ENCODE assay signal across 18 cellular contexts in genomic region chr14:103537175-103537990, GRCh38. TPM values are rescaled to one million over a fixed set of nuclear protein-coding genes. Genes with fewer than 3 reads are reported as not detected.
A peak's percentile ranks its signal among the peaks of the same experiment; 100 is the strongest.
DNase-seq lines count a peak whose midpoint lies in the region; ATAC-seq and TF ChIP-seq lines count a peak whose summit lies in the region.
"Had no signal": no experiment of that assay in that cellular context is flagged by ENCODE, and none has a peak within 500 bp of the region (broad histone marks: within the 10 kb centered on the region; RNA-seq: fewer than 3 reads in every experiment).

No MANE protein-coding gene starts in this region.

- intact Hi-C loops in psoas muscle (cut with DNase I), result no loop called here

- H3K9me3 ChIP-seq in DND-41 (ENCODE audit: insufficient read depth, low read length, severe bottlenecking), result no peaks in the 10 kb centered on the region
- H3K9me3 ChIP-seq in SK-N-MC (ENCODE audit: low read depth, low read length), result no peaks in the 10 kb centered on the region
- no peaks in the 10 kb centered on the region for H3K9me3 ChIP-seq in psoas muscle
- H3K9me3 ChIP-seq in CD8-positive, alpha-beta memory T cell (ENCODE audit: low read length), result no peaks in the 10 kb centered on the region
- H3K9me3 ChIP-seq: neutrophil, Peyer's patch, upper lobe of right lung had no signal

- peaks cover 0 to 14% (median 0%) of the 10 kb centered on the region in 3 donors for H3K36me3 Mint-ChIP-seq in CD8-positive, alpha-beta memory T cell
- H3K36me3 Mint-ChIP-seq in activated CD4-positive, alpha-beta T cell treated with anti-CD3 and anti-CD28 coated beads, Interleukin-2, amount 10 ng/mL, durations not matched to agents 7 days and 5 days (ENCODE audit: low read depth), result no peaks in the 10 kb centered on the region

- 0 out of 3 replicates have a peak, but pooled peaks have one; percentile 8 for ATAC-seq in DND-41 (ENCODE audit: insufficient read depth, low read depth)
- ATAC-seq in psoas muscle, result no peak
- no peak for ATAC-seq in GM19455 (IDR thresholded peaks at IDR 0.05; ENCODE audit: unreplicated experiment)
- ATAC-seq: upper lobe of right lung had no signal

- H3K36me3 ChIP-seq in DND-41 (ENCODE audit: insufficient read depth, low read length), result peaks cover 36% of the 10 kb centered on the region
- no peaks in the 10 kb centered on the region; the same call in 1 of the 2 replicates for H3K36me3 ChIP-seq in SK-N-MC (ENCODE audit: insufficient read depth, low read length)
- peaks cover 0 to 28% of the 10 kb centered on the region in 2 donors for H3K36me3 ChIP-seq in psoas muscle (ENCODE audit: insufficient read depth in 1 of 2, low read depth in 1 of 2)
- no peaks in the 10 kb centered on the region for H3K36me3 ChIP-seq in CD8-positive, alpha-beta memory T cell (ENCODE audit: insufficient read depth, low read length)
- H3K36me3 ChIP-seq: neutrophil had no signal

- H3K9me3 Mint-ChIP-seq in CD8-positive, alpha-beta memory T cell, result no peaks in the 10 kb centered on the region
- no peaks in the 10 kb centered on the region for H3K9me3 Mint-ChIP-seq in activated CD4-positive, alpha-beta T cell treated with anti-CD3 and anti-CD28 coated beads, Interleukin-2, amount 10 ng/mL, durations not matched to agents 7 days and 5 days
- H3K9me3 Mint-ChIP-seq: T-helper 2 cell treated with Interferon-gamma antibody and Interleukin-4, amounts not matched to agents 5 μg/mL and 100 μg/mL, for 36 hours had no signal

- WGBS in psoas muscle, 3 donors, result 66 to 76% (median 70%) methylated on average over 15 to 18 of the region's 18 CpGs

- no peaks in the 10 kb centered on the region for H3K4me1 Mint-ChIP-seq in CD8-positive, alpha-beta memory T cell
- no peaks in the 10 kb centered on the region for H3K4me1 Mint-ChIP-seq in activated CD4-positive, alpha-beta T cell treated with anti-CD3 and anti-CD28 coated beads, Interleukin-2, amount 10 ng/mL, durations not matched to agents 7 days and 5 days

- DNase-seq in DND-41, result no peak
- DNase-seq in SK-N-MC (ENCODE audit: low read depth, low spot score), result no peak
- peak; percentile 74 for DNase-seq in fibroblast of mammary gland (ENCODE audit: low read depth)
- DNase-seq in psoas muscle, result peak in 1 of 2 donors; percentile 17
- no peak for DNase-seq in CD8-positive, alpha-beta memory T cell
- no peak for DNase-seq in activated CD4-positive, alpha-beta T cell treated with anti-CD3 and anti-CD28 coated beads, Interleukin-2, amount 10 ng/mL, durations not matched to agents 7 days and 5 days
- DNase-seq in DMS153 (lab: John Stamatoyannopoulos, UW), result no peak
- DNase-seq: activated effector memory CD4-positive, alpha-beta T cell treated with Interleukin-2 at 50 U/mL for 16 hours; AML-193; hippocampal formation; KBM-7; NCI-H187; NCI-H510A treated with DMSO at 0.1 percent for 48 hours; Peyer's patch; upper lobe of right lung had no signal

- no peak overlapping the region for H3K4me3 ChIP-seq in DND-41 (ENCODE audit: low read depth in 1 of 2, low read length in 2 of 2)
- H3K4me3 ChIP-seq in SK-N-MC, result no peak overlapping the region
- H3K4me3 ChIP-seq in fibroblast of mammary gland (ENCODE audit: control insufficient read depth, low read depth, low read length), result no peak overlapping the region
- no peak overlapping the region for H3K4me3 ChIP-seq in psoas muscle
- H3K4me3 ChIP-seq in CD8-positive, alpha-beta memory T cell (ENCODE audit: low read length), result no peak overlapping the region
- H3K4me3 ChIP-seq: Peyer's patch, upper lobe of right lung had no signal

- TF ChIP-seq CTCF in DND-41 (IDR thresholded peaks at IDR 0.05; ENCODE audit: borderline replicate concordance, extremely low read depth, low read length, poor library complexity, severe bottlenecking), result no peak
- no peak for TF ChIP-seq CTCF in fibroblast of mammary gland (conservative IDR thresholded peaks at IDR 0.05; ENCODE audit: control insufficient read depth, insufficient read depth, low read depth, low read length)
- TF ChIP-seq CTCF in psoas muscle (IDR thresholded peaks at IDR 0.05), result no peak

- H3K27me3 ChIP-seq in DND-41 (ENCODE audit: insufficient read depth, low read length, poor library complexity) (no peaks in the 10 kb centered on the region), psoas muscle (ENCODE audit: insufficient read depth in 3 of 3, low read length in 2 of 3) (no peaks in the 10 kb centered on the region)
- H3K27me3 ChIP-seq in CD8-positive, alpha-beta memory T cell (ENCODE audit: insufficient read depth, low read length, poor library complexity, severe bottlenecking), result no peaks in the 10 kb centered on the region
- H3K27me3 ChIP-seq: Peyer's patch, upper lobe of right lung had no signal

- H3K27me3 Mint-ChIP-seq in CD8-positive, alpha-beta memory T cell, result peaks cover 0 to 2% of the 10 kb centered on the region in 2 donors
- no peaks in the 10 kb centered on the region for H3K27me3 Mint-ChIP-seq in activated CD4-positive, alpha-beta T cell treated with anti-CD3 and anti-CD28 coated beads, Interleukin-2, amount 10 ng/mL, durations not matched to agents 7 days and 5 days

- no peak overlapping the region for H3K27ac ChIP-seq in DND-41 (ENCODE audit: low read length)
- 0 out of 2 replicates have a peak overlapping the region, but pooled peaks have one; percentile 19 for H3K27ac ChIP-seq in SK-N-MC
- peak overlapping the region; percentile 16 for H3K27ac ChIP-seq in psoas muscle
- no peak overlapping the region for H3K27ac ChIP-seq in CD8-positive, alpha-beta memory T cell (ENCODE audit: low read depth, low read length)
- H3K27ac ChIP-seq: neutrophil, upper lobe of right lung had no signal

- POLR2A ChIA-PET in CD8-positive, alpha-beta memory T cell (lab: Charles Lee), result interaction anchor here (0.5 kb wide), 1 partner anchor 540 kb away, joined by 3 read pairs; no protein-coding TSS in a partner anchor
- POLR2A ChIA-PET in activated CD4-positive, alpha-beta T cell treated with anti-CD3 and anti-CD28 coated beads, Interleukin-2, amount 10 ng/mL, durations not matched to agents 7 days and 5 days (lab: Charles Lee), result no interaction called here

- no peak overlapping the region for H3K4me3 Mint-ChIP-seq in CD8-positive, alpha-beta memory T cell
- no peak overlapping the region for H3K4me3 Mint-ChIP-seq in activated CD4-positive, alpha-beta T cell treated with anti-CD3 and anti-CD28 coated beads, Interleukin-2, amount 10 ng/mL, durations not matched to agents 7 days and 5 days
- H3K4me3 Mint-ChIP-seq: T-helper 2 cell treated with Interferon-gamma antibody and Interleukin-4, amounts not matched to agents 5 μg/mL and 100 μg/mL, for 36 hours had no signal

- H3K4me1 ChIP-seq in DND-41 (ENCODE audit: insufficient read depth, low read length) (no peaks in the 10 kb centered on the region), psoas muscle (peaks cover 37% of the 10 kb centered on the region)
- no peaks in the 10 kb centered on the region for H3K4me1 ChIP-seq in CD8-positive, alpha-beta memory T cell (ENCODE audit: insufficient read depth, low read length)

- peaks cover 4% of the 10 kb centered on the region; the same call in 1 of the 2 replicates for H3K79me2 ChIP-seq in DND-41 (ENCODE audit: insufficient read depth, low read length)

- H4K20me1 ChIP-seq in DND-41 (ENCODE audit: insufficient read depth, low read length), result peaks cover 70% of the 10 kb centered on the region

- no peak overlapping the region for H3K4me2 ChIP-seq in DND-41 (ENCODE audit: insufficient read depth, low read length)

- no peak overlapping the region for H2AFZ ChIP-seq in DND-41 (ENCODE audit: low read depth, low read length)

- H3K27ac Mint-ChIP-seq in CD8-positive, alpha-beta memory T cell, result peak overlapping the region in 1 of 8 donors; percentile 39
- H3K27ac Mint-ChIP-seq in activated CD4-positive, alpha-beta T cell treated with anti-CD3 and anti-CD28 coated beads, Interleukin-2, amount 10 ng/mL, durations not matched to agents 7 days and 5 days, result no peak overlapping the region
- H3K27ac Mint-ChIP-seq: T-helper 2 cell treated with Interferon-gamma antibody and Interleukin-4, amounts not matched to agents 5 μg/mL and 100 μg/mL, for 36 hours had no signal

- CTCF ChIA-PET in CD8-positive, alpha-beta memory T cell (lab: Charles Lee), result interaction anchor here (1.6 kb wide), 1 partner anchor 9 kb away, joined by 5 read pairs; no protein-coding TSS in a partner anchor
- CTCF ChIA-PET in activated CD4-positive, alpha-beta T cell treated with anti-CD3 and anti-CD28 coated beads, Interleukin-2, amount 10 ng/mL, durations not matched to agents 7 days and 5 days (lab: Charles Lee), result interaction anchor here (1.3 kb wide), 1 partner anchor 16 kb away, joined by 3 read pairs; no protein-coding TSS in a partner anchor

- H3K9ac ChIP-seq in DND-41 (ENCODE audit: low read depth, low read length) (no peak overlapping the region), SK-N-MC (ENCODE audit: insufficient read length) (no peak overlapping the region)

RNA-seq across cellular contexts. Expression of gene TRMT61A, which starts 8.4 kb away (rescaled TPM):
- 10 to 100 TPM in 1 of 4 donors, 1 to 10 TPM in 3; 6.5 to 12.7 (median 7.8) TPM for total RNA-seq in psoas muscle
- polyA plus RNA-seq in psoas muscle, result 10 to 100 TPM; 13.1 to 29.5 (median 13.3) TPM
- 10 to 100 TPM; 28.4 to 29.5 TPM for total RNA-seq in CD8-positive, alpha-beta memory T cell
- polyA plus RNA-seq in CD8-positive, alpha-beta memory T cell, result 8.2 TPM
- 1 to 10 TPM; 7.0 to 8.8 TPM for total RNA-seq in activated CD4-positive, alpha-beta T cell treated with anti-CD3 and anti-CD28 coated beads, Interleukin-2, amount 10 ng/mL, durations not matched to agents 7 days and 5 days

RNA-seq across cellular contexts. Expression of gene CKB, which starts 14.8 kb away (rescaled TPM):
- 100 to 1,000 TPM in 1 of 4 donors, 10 to 100 TPM in 3; 19.5 to 116 (median 33.0) TPM for total RNA-seq in psoas muscle
- 100 to 1,000 TPM in 1 of 3 donors, 10 to 100 TPM in 2; 21.2 to 383 (median 67.0) TPM for polyA plus RNA-seq in psoas muscle
- 1 to 10 TPM; 1.5 to 2.7 TPM for total RNA-seq in CD8-positive, alpha-beta memory T cell
- polyA plus RNA-seq in CD8-positive, alpha-beta memory T cell, result 1.1 TPM
- under 1 TPM; 0.52 to 0.67 TPM for total RNA-seq in activated CD4-positive, alpha-beta T cell treated with anti-CD3 and anti-CD28 coated beads, Interleukin-2, amount 10 ng/mL, durations not matched to agents 7 days and 5 days

RNA-seq across cellular contexts. Expression of gene BAG5, which starts 25.1 kb away (rescaled TPM):
- 10 to 100 TPM; 15.4 to 29.5 (median 23.2) TPM for total RNA-seq in psoas muscle
- polyA plus RNA-seq in psoas muscle, result 10 to 100 TPM in 2 of 3 donors, 1 to 10 TPM in 1; 8.7 to 25.4 (median 14.1) TPM
- 10 to 100 TPM; 35.9 to 38.1 TPM for total RNA-seq in CD8-positive, alpha-beta memory T cell
- polyA plus RNA-seq in CD8-positive, alpha-beta memory T cell, result 40.7 TPM
- total RNA-seq in activated CD4-positive, alpha-beta T cell treated with anti-CD3 and anti-CD28 coated beads, Interleukin-2, amount 10 ng/mL, durations not matched to agents 7 days and 5 days, result 10 to 100 TPM; 29.8 to 30.5 TPM

RNA-seq across cellular contexts. Expression of gene COA8, which starts 25.4 kb away (rescaled TPM):
- total RNA-seq in psoas muscle, result 100 to 1,000 TPM in 1 of 4 donors, 10 to 100 TPM in 3; 73.6 to 101 (median 80.0) TPM
- 100 to 1,000 TPM; 118 to 171 (median 141) TPM for polyA plus RNA-seq in psoas muscle
- total RNA-seq in CD8-positive, alpha-beta memory T cell, result 10 to 100 TPM; 42.9 to 43.5 TPM
- polyA plus RNA-seq in CD8-positive, alpha-beta memory T cell, result 64.4 TPM
- 10 to 100 TPM; 24.7 to 24.9 TPM for total RNA-seq in activated CD4-positive, alpha-beta T cell treated with anti-CD3 and anti-CD28 coated beads, Interleukin-2, amount 10 ng/mL, durations not matched to agents 7 days and 5 days

Comparison
In these comparisons a context has a peak if more than half of its experiments do, and no peak if none do; other contexts are left out.
1. H3K27ac ChIP-seq: peak in SK-N-MC (single experiment) and psoas muscle (single experiment); none in DND-41 (single experiment) and CD8-positive, alpha-beta memory T cell (single experiment).
2. RNA of gene CKB, which starts 14.8 kb away (total RNA-seq): 19.5 to 116 TPM in psoas muscle; 1.5 to 2.7 TPM in CD8-positive, alpha-beta memory T cell and 0.52 to 0.67 TPM in activated CD4-positive, alpha-beta T cell treated with anti-CD3 and anti-CD28 coated beads, Interleukin-2, amount 10 ng/mL, durations not matched to agents 7 days and 5 days; every median in the first group is over 4 times any median in the second.